ENCODE assay signal across 15 cellular contexts in genomic region chr10:58743466-58744115, GRCh38.
DNase-seq lines count a peak whose midpoint lies in the region; ATAC-seq and TF ChIP-seq lines count a peak whose summit lies in the region.
"Had no signal": no experiment of that assay in that cellular context is flagged by ENCODE, and none has a peak within 500 bp of the region (broad histone marks: within the 10 kb centered on the region; RNA-seq: fewer than 3 reads in every experiment).

No MANE protein-coding gene starts in this region.

- peak; percentile 54 for DNase-seq in AG10803 (ENCODE audit: low read depth)
- peak; percentile 60 for DNase-seq in M059J (ENCODE audit: low read depth)
- peak; percentile 72 for DNase-seq in brain pericyte (ENCODE audit: low read depth, low spot score)
- DNase-seq in gastrocnemius medialis: no peak
- no peak for DNase-seq in G401 (ENCODE audit: low spot score)
- no peak for DNase-seq in NAMALWA (ENCODE audit: low spot score)
- DNase-seq: activated naive CD4-positive, alpha-beta T cell treated with anti-CD3 and anti-CD28 coated beads, Interleukin-2, amount 50 U/mL, for 16 hours; dorsolateral prefrontal cortex; left ventricle myocardium superior; stimulated activated CD4-positive, alpha-beta T cell treated with anti-CD3 and anti-CD28 coated beads, Interleukin-2, amount 100 ng/mL, for 24 hours had no signal

- H3K4me1 ChIP-seq in mesodermal cell (ENCODE audit: control insufficient read depth, insufficient read depth, low read length, poor library complexity, severe bottlenecking) (peaks cover 5% of the 10 kb centered on the region), gastrocnemius medialis (peaks cover 26 to 28% of the 10 kb centered on the region in 2 donors)
- H3K4me1 ChIP-seq: parathyroid adenoma had no signal

- in situ Hi-C loops in gastrocnemius medialis (cut with MboI; ENCODE audit: low sequenced_read_pairs in 4 of 4) (no loop called here), G401 (cut with HindIII; ENCODE audit: low sequenced_read_pairs) (no loop called here)

- H3K27ac ChIP-seq in mesodermal cell (ENCODE audit: low read depth, low read length, severe bottlenecking) (peak overlapping the region; percentile 57), gastrocnemius medialis (peak overlapping the region in 1 of 4 donors; percentile 66)
- H3K27ac ChIP-seq: dorsolateral prefrontal cortex, parathyroid adenoma had no signal

- TF ChIP-seq CTCF in AG10803 (conservative IDR thresholded peaks at IDR 0.05; ENCODE audit: low read length): no peak
- no peak for TF ChIP-seq CTCF in gastrocnemius medialis (IDR thresholded peaks at IDR 0.05 in 4 of 5, conservative IDR thresholded peaks at IDR 0.05 in 1 of 5)

- H3K27me3 ChIP-seq in gastrocnemius medialis: no peaks in the 10 kb centered on the region
- H3K27me3 ChIP-seq: dorsolateral prefrontal cortex had no signal

- ATAC-seq in GM18858 (IDR thresholded peaks at IDR 0.05; ENCODE audit: unreplicated experiment): no peak
- no peak for ATAC-seq in gastrocnemius medialis
- ATAC-seq: left ventricle myocardium superior; Right ventricle myocardium inferior; stimulated activated memory B cell treated with anti-CD40 and anti-IgM and Interleukin-4, amounts not matched to agents 10 μg/mL and 1 μg/mL and 100 μg/mL, for 72 hours had no signal

- H3K9me3 ChIP-seq in mesodermal cell (ENCODE audit: control insufficient read depth, low read length) (no peaks in the 10 kb centered on the region), gastrocnemius medialis (no peaks in the 10 kb centered on the region)

- TF ChIP-seq POLR2A in gastrocnemius medialis (IDR thresholded peaks at IDR 0.05): no peak

- intact Hi-C loops in gastrocnemius medialis (cut with DNase I; ENCODE audit: low total_unique reads): no loop called here

- H3K4me3 ChIP-seq in AG10803 (ENCODE audit: low read length): no peak overlapping the region
- no peak overlapping the region for H3K4me3 ChIP-seq in mesodermal cell (ENCODE audit: extremely low read depth, insufficient read depth, low read length, poor library complexity, severe bottlenecking)
- no peak overlapping the region for H3K4me3 ChIP-seq in gastrocnemius medialis
- H3K4me3 ChIP-seq: dorsolateral prefrontal cortex had no signal

- WGBS in mesodermal cell (ENCODE audit: insufficient coverage in 2 of 2), 2 experiments: 60% methylated on average over 1 of the region's 3 CpGs; no CpG with 5 or more reads in 1 of the 2 experiments

- H3K36me3 ChIP-seq in mesodermal cell (ENCODE audit: control insufficient read depth, insufficient read depth, low read length) (no peaks in the 10 kb centered on the region), gastrocnemius medialis (no peaks in the 10 kb centered on the region)

Comparison
In these comparisons a context has a peak if more than half of its experiments do, and no peak if none do; other contexts are left out.
1. DNase-seq: peak in AG10803 (single experiment), M059J (single experiment) and brain pericyte (single experiment); none in gastrocnemius medialis (0 of 2), G401 (single experiment) and NAMALWA (single experiment).